ENCODE assay signal across 1 cellular context in genomic region chr1:32197074-32197473, GRCh38.
TF ChIP-seq lines count a peak whose summit lies in the region.

No MANE protein-coding gene starts in this region.

TF ChIP-seq in IMR-90, 13 proteins besides CTCF, POLR2A, EP300 and RAD21:
- TF ChIP-seq, protein P1, sequence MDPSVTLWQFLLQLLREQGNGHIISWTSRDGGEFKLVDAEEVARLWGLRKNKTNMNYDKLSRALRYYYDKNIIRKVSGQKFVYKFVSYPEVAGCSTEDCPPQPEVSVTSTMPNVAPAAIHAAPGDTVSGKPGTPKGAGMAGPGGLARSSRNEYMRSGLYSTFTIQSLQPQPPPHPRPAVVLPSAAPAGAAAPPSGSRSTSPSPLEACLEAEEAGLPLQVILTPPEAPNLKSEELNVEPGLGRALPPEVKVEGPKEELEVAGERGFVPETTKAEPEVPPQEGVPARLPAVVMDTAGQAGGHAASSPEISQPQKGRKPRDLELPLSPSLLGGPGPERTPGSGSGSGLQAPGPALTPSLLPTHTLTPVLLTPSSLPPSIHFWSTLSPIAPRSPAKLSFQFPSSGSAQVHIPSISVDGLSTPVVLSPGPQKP (IDR thresholded peaks at IDR 0.05; ENCODE audit: borderline replicate concordance, low read depth, low read length) = no peak
- TF ChIP-seq CHD1 (IDR thresholded peaks at IDR 0.05; ENCODE audit: low read depth, low read length) (no peak), SMC3 (IDR thresholded peaks at IDR 0.05; ENCODE audit: low read depth, low read length) (no peak), RFX5 (IDR thresholded peaks at IDR 0.05; ENCODE audit: low read depth, low read length) (no peak), MAFK (IDR thresholded peaks at IDR 0.05; ENCODE audit: low read depth, low read length) (no peak), CEBPB (IDR thresholded peaks at IDR 0.05; ENCODE audit: low read depth, low read length) (no peak), BHLHE40 (IDR thresholded peaks at IDR 0.05; ENCODE audit: low read depth, low read length) (no peak), MAZ (IDR thresholded peaks at IDR 0.05; ENCODE audit: borderline replicate concordance, low read depth, low read length) (no peak), MXI1 (IDR thresholded peaks at IDR 0.05; ENCODE audit: borderline replicate concordance, low read depth, low read length) (no peak), NFE2L2 (IDR thresholded peaks at IDR 0.05; ENCODE audit: low read depth, low read length) (no peak), RCOR1 (IDR thresholded peaks at IDR 0.05; ENCODE audit: insufficient replicate concordance, low read length) (no peak), FOS (IDR thresholded peaks at IDR 0.05; ENCODE audit: low read depth, low read length) (no peak)
- TF ChIP-seq, protein P2, sequence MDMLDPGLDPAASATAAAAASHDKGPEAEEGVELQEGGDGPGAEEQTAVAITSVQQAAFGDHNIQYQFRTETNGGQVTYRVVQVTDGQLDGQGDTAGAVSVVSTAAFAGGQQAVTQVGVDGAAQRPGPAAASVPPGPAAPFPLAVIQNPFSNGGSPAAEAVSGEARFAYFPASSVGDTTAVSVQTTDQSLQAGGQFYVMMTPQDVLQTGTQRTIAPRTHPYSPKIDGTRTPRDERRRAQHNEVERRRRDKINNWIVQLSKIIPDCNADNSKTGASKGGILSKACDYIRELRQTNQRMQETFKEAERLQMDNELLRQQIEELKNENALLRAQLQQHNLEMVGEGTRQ (IDR thresholded peaks at IDR 0.05; ENCODE audit: low read depth, low read length) = no peak
